In the genomic region with DNA sequence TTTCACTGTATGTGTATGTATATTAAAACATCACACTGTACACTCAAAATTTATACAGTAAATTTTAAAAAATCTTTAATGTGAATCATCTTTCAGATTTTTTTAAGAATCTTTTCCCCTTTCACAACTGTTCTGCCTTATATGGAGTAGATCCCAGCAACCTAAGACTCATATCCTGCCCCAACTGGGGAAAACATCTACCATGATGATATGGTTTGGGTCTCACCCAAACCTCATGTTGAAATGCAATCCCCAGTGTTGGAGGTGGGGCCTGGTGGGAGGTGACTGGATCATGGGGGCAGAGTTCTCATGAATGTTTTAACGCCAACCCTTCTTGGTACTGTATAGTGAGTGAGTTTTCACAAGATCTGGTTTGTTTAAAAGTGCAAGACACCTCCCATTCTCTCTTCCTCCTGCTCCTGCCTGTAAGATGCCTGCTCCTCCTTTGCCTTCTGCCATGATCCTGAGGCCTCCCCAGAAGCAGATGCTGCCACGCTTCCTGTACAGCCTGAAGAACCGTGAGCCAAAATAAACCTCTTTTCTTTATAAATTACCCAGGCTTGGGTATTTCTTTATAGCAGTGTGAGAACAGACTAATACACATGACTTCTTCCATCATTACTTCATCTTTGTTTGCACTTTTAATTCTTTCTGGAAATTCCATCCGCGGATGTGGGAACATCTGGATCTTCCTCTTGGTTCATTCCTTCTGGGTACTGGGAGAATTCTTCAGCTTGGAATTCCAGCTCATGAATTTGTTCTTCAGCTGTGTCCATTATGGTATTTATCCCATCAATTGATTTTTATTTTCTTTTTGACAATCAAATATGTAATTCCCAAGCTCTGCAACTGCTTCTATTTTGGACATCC, we compare ENCODE assay signal across 21 cellular contexts. TPM values are rescaled to one million over a fixed set of nuclear protein-coding genes. Genes with fewer than 3 reads are reported as not detected.
A peak's percentile ranks its signal among the peaks of the same experiment; 100 is the strongest.
DNase-seq lines count a peak whose midpoint lies in the region; ATAC-seq and TF ChIP-seq lines count a peak whose summit lies in the region.
"Had no signal": no experiment of that assay in that cellular context is flagged by ENCODE, and none has a peak within 500 bp of the region (broad histone marks: within the 10 kb centered on the region; RNA-seq: fewer than 3 reads in every experiment).

No MANE protein-coding gene starts in this region.

- H3K9ac ChIP-seq in fibroblast of lung (ENCODE audit: insufficient read depth, low read length) = no peak overlapping the region

- no peak for TF ChIP-seq POLR2A in spleen (IDR thresholded peaks at IDR 0.05)

- DNase-seq in GM03348 (ENCODE audit: low spot score) (peak; percentile 88), RWPE2 (ENCODE audit: low spot score) (no peak), fibroblast of lung (ENCODE audit: low read depth in 2 of 2) (peak; percentile 93), spleen (peak; percentile 17), T-helper 1 cell (no peak), NCI-H2196 treated with DMSO at 0.1 percent for 48 hours (lab: John Stamatoyannopoulos, UW; ENCODE audit: unreplicated experiment) (no peak), GM19240 (ENCODE audit: insufficient read length, low spot score) (no peak)
- DNase-seq: activated CD4-positive, CD25-positive, alpha-beta regulatory T cell treated with anti-CD3 and anti-CD28 coated beads, Interleukin-2, amount 50 U/mL, for 72 hours; activated effector memory CD4-positive, alpha-beta T cell treated with anti-CD3 and anti-CD28 coated beads, Interleukin-2, amount 50 U/mL, for 16 hours; amygdala; CD4-positive, CD25-positive, alpha-beta regulatory T cell; glutamatergic neuron; mesendoderm; NCI-H1930; NCI-H526 treated with DMSO at 0.1 percent for 48 hours had no signal

- WGBS in spleen, 5 donors = 71 to 94% (median 84%) methylated on average over 5 of the region's 5 CpGs

- no peak for TF ChIP-seq CTCF in RWPE2 (IDR thresholded peaks at IDR 0.05; ENCODE audit: poor library complexity, severe bottlenecking)
- TF ChIP-seq CTCF in fibroblast of lung (conservative IDR thresholded peaks at IDR 0.05 in 1 of 2, IDR thresholded peaks at IDR 0.05 in 1 of 2; ENCODE audit: low read depth in 1 of 2, low read length in 2 of 2) = no peak
- TF ChIP-seq CTCF in spleen (IDR thresholded peaks at IDR 0.05 in 8 of 11, conservative IDR thresholded peaks at IDR 0.05 in 3 of 11) = no peak

- no peaks in the 10 kb centered on the region for H3K27me3 ChIP-seq in RWPE2 (ENCODE audit: insufficient read depth, poor library complexity, severe bottlenecking)
- H3K27me3 ChIP-seq in fibroblast of lung (ENCODE audit: control insufficient read depth, insufficient read depth, low read length) = no peaks in the 10 kb centered on the region
- H3K27me3 ChIP-seq in spleen (replicated peaks in 1 of 7) = no peaks in the 10 kb centered on the region
- H3K27me3 ChIP-seq: SJSA1 had no signal

- H4K20me1 ChIP-seq in fibroblast of lung (ENCODE audit: control insufficient read depth, extremely low read depth, insufficient read depth, low read length) = no peaks in the 10 kb centered on the region

- H3K27ac ChIP-seq in RWPE2 (ENCODE audit: poor library complexity, severe bottlenecking) = peak overlapping the region; percentile 5
- peak overlapping the region; percentile 46 for H3K27ac ChIP-seq in fibroblast of lung (ENCODE audit: insufficient read depth, low read length)
- H3K27ac ChIP-seq in spleen = no peak overlapping the region
- H3K27ac ChIP-seq: prostate gland, SJSA1, thoracic aorta had no signal

- no peak overlapping the region for H3K4me2 ChIP-seq in fibroblast of lung (ENCODE audit: extremely low read depth, insufficient read depth, low read length)

- intact Hi-C loops in spleen (cut with DNase I; ENCODE audit: low total_unique reads) = no loop called here

- no peaks in the 10 kb centered on the region for H3K79me2 ChIP-seq in fibroblast of lung (ENCODE audit: control insufficient read depth, insufficient read depth, low read length)

- H3K4me1 ChIP-seq in RWPE2 (ENCODE audit: insufficient read depth, poor library complexity, severe bottlenecking) (no peaks in the 10 kb centered on the region), fibroblast of lung (ENCODE audit: control insufficient read depth, extremely low read depth, insufficient read depth, low read length) (peaks cover 4% of the 10 kb centered on the region), spleen (no peaks in the 10 kb centered on the region)
- H3K4me1 ChIP-seq: prostate gland, SJSA1 had no signal

- ATAC-seq in RWPE2 (ENCODE audit: low read depth) = peak; percentile 60; the same call in 2 of the 3 replicates
- ATAC-seq: HepG2; natural killer cell treated with Interleukin-12 subunit alpha and Interleukin-12 subunit beta and Interleukin-15 and Interleukin-18, amount 100 ng/mL, for 72 hours had no signal

- no peak overlapping the region for H2AFZ ChIP-seq in fibroblast of lung (ENCODE audit: low read length)

- no peaks in the 10 kb centered on the region for H3K36me3 ChIP-seq in RWPE2 (ENCODE audit: low read depth)
- no peaks in the 10 kb centered on the region for H3K36me3 ChIP-seq in fibroblast of lung (ENCODE audit: control insufficient read depth, insufficient read depth, low read length)
- H3K36me3 ChIP-seq in spleen = no peaks in the 10 kb centered on the region
- H3K36me3 ChIP-seq: prostate gland, SJSA1, thoracic aorta had no signal

- H3K4me3 ChIP-seq in RWPE2 (ENCODE audit: severe bottlenecking) = no peak overlapping the region
- no peak overlapping the region for H3K4me3 ChIP-seq in fibroblast of lung (replicated peaks in 1 of 4; ENCODE audit: control extremely low read depth in 1 of 4, insufficient read depth in 1 of 4, low read depth in 3 of 4, low read length in 4 of 4)
- no peak overlapping the region for H3K4me3 ChIP-seq in spleen
- H3K4me3 ChIP-seq: prostate gland, SJSA1, thoracic aorta had no signal

- H3K9me3 ChIP-seq in RWPE2 (ENCODE audit: severe bottlenecking) (peaks cover 3% of the 10 kb centered on the region), fibroblast of lung (ENCODE audit: control insufficient read depth, insufficient read depth, low read depth, low read length) (no peaks in the 10 kb centered on the region), spleen (peaks cover 0 to 34% (median 20%) of the 10 kb centered on the region in 8 donors)
- H3K9me3 ChIP-seq: prostate gland, thoracic aorta had no signal

RNA-seq across cellular contexts. Expression of gene LINC01488, which starts 36.9 kb away (rescaled TPM):
- not detected in 2 replicates for total RNA-seq in fibroblast of lung
- not detected in 2 replicates for polyA plus RNA-seq in fibroblast of lung
- polyA plus RNA-seq in fibroblast of lung (2012) = 0.03 TPM in 1 of 2 replicates, not detected in the other
- not detected in 2 replicates for polyA minus RNA-seq in fibroblast of lung (ENCODE audit: low replicate concordance)
- not detected for total RNA-seq in spleen
- polyA plus RNA-seq in spleen = not detected
- total RNA-seq: CD4-positive, CD25-positive, alpha-beta regulatory T cell; endothelial cell of umbilical vein; natural killer cell treated with Interleukin-12 subunit alpha and Interleukin-12 subunit beta and Interleukin-15 and Interleukin-18, amount 100 ng/mL, for 72 hours; prostate gland; thoracic aorta had no signal
- polyA plus RNA-seq: CD4-positive, CD25-positive, alpha-beta regulatory T cell; endothelial cell of umbilical vein had no signal

Comparison
In these comparisons a context has a peak if more than half of its experiments do, and no peak if none do; other contexts are left out.
1. DNase-seq: peak in GM03348 (single experiment), fibroblast of lung (2 of 2) and spleen (single experiment); none in RWPE2 (single experiment), T-helper 1 cell (0 of 5), NCI-H2196 treated with DMSO at 0.1 percent for 48 hours (single experiment) and GM19240 (single experiment).
2. H3K27ac ChIP-seq: peak in RWPE2 (single experiment) and fibroblast of lung (single experiment); none in spleen (0 of 8).